32 cellular contexts compared by ENCODE assay signal in the genomic region with DNA sequence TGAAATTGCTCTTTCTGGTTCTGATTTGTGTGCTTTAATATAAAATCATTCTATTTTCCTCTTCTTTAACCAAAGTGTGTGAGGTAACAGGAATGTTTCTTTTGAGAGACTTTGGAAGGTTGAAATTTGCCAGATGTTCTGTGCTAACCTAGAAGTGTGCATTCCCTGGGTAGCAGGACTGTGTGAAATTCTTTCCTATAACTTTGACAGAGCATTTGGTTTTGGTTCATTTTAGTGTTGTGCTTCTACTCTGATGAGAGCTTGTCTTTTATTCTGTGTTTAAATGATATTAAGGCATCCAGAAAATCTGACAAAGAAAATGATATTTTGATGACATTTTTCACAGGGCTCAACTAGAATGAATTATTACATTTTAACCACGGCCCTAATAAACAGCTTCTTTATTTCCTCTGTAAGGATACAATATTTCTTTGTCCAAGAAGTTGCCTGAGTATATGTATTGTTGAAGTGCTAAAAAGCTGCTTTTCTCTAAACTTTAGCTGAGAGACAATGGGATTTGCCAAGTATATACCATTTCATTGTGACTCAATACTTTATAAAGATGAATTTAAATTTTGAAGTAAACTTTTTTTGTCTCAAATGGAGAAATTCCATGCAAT. TPM values are rescaled to one million over a fixed set of nuclear protein-coding genes. Genes with fewer than 3 reads are reported as not detected.
"Had no signal": no experiment of that assay in that cellular context is flagged by ENCODE, and none has a peak within 500 bp of the region (broad histone marks: within the 10 kb centered on the region; RNA-seq: fewer than 3 reads in every experiment).

No MANE protein-coding gene starts in this region.

- H3K27me3 ChIP-seq: body of pancreas, foreskin keratinocyte, heart right ventricle, left lung, neutrophil, suprapubic skin, tibial artery had no signal

- ATAC-seq: activated naive CD4-positive, alpha-beta T cell treated with anti-CD3 and anti-CD28 coated beads, Interleukin-2, amount 50 U/mL, for 72 hours; activated T-cell treated with anti-CD3 and anti-CD28 coated beads, Interleukin-2, amount 50 U/mL, for 72 hours; body of pancreas; foreskin keratinocyte; heart right ventricle; left lung; lower lobe of right lung; sciatic nerve; stimulated activated memory B cell treated with anti-CD40 and anti-IgM and Interleukin-4, amounts not matched to agents 10 μg/mL and 1 μg/mL and 100 μg/mL, for 72 hours; stimulated activated naive CD8-positive, alpha-beta T cell treated with anti-CD3 and anti-CD28 coated beads, Interleukin-15, amount 100 ng/mL, for 72 hours; T-cell had no signal

- H3K4me1 ChIP-seq: foreskin keratinocyte, left lung, lower lobe of right lung, suprapubic skin, tibial artery had no signal

- H3K9me3 ChIP-seq: body of pancreas, heart right ventricle, left lung, lower lobe of right lung, neutrophil, suprapubic skin, tibial artery had no signal

- H3K4me3 ChIP-seq: body of pancreas, heart right ventricle, left lung, lower lobe of right lung, skin epidermis, suprapubic skin, tibial artery had no signal

- H3K27ac ChIP-seq: body of pancreas, foreskin keratinocyte, heart right ventricle, left lung, lower lobe of right lung, neutrophil, skin epidermis, suprapubic skin, tibial artery had no signal

- H3K36me3 ChIP-seq: heart right ventricle, left lung, lower lobe of right lung, neutrophil, suprapubic skin, tibial artery had no signal

- DNase-seq: activated B cell treated with CpG ODN at 0.5 μM for 24 hours; activated CD4-positive, alpha-beta T cell treated with anti-CD3 and anti-CD28 coated beads, Interleukin-2, amount 50 U/mL, for 1 hour; activated naive CD4-positive, alpha-beta T cell; activated T-cell treated with anti-CD3 and anti-CD28 coated beads for 4 hours; activated T-cell treated with anti-CD3 and anti-CD28 coated beads, Interleukin-2, amount 50 U/mL, for 72 hours; aorta; body of pancreas; foreskin keratinocyte; heart right ventricle; left lung; lower lobe of right lung; mesendoderm; stimulated activated CD4-positive, alpha-beta T cell treated with anti-CD3 and anti-CD28 coated beads, Interleukin-12 subunit alpha, Interleukin-12 subunit beta, amount 100 ng/mL, for 4 hours; stimulated activated CD4-positive, alpha-beta T cell treated with anti-CD3 and anti-CD28 coated beads, Interleukin-4, amount 100 ng/mL, for 4 hours; stimulated activated CD8-positive, alpha-beta memory T cell treated with anti-CD3 and anti-CD28 coated beads, Interleukin-4, amount 100 ng/mL, for 48 hours; stimulated activated naive CD8-positive, alpha-beta T cell treated with anti-CD3 and anti-CD28 coated beads, Interleukin-15, amount 100 ng/mL, for 72 hours; T-cell; tibial artery had no signal

RNA-seq across cellular contexts. Expression of gene DLX1, which starts 34.7 kb away (rescaled TPM):
- total RNA-seq: activated B cell treated with CpG ODN at 0.5 μM for 24 hours; activated naive CD4-positive, alpha-beta T cell treated with anti-CD3 and anti-CD28 coated beads, Interleukin-2, amount 50 U/mL, for 72 hours; body of pancreas; cerebellum; endothelial cell of umbilical vein; fibroblast of lung; glomerular endothelial cell; left lung; lower lobe of right lung; renal cortical epithelial cell; T-cell; T-helper 2 cell treated with Interferon-gamma antibody and Interleukin-4, amounts not matched to agents 100 ng/mL and 5 ng/mL, for 36 hours; ureter had no signal

RNA-seq across cellular contexts. Expression of gene DLX2, which starts 52.1 kb away (rescaled TPM):
- total RNA-seq: activated naive CD4-positive, alpha-beta T cell treated with anti-CD3 and anti-CD28 coated beads, Interleukin-2, amount 50 U/mL, for 72 hours; aorta; body of pancreas; cerebellum; endothelial cell of umbilical vein; fibroblast of lung; left lung; lower lobe of right lung; renal cortical epithelial cell; T-helper 2 cell treated with Interferon-gamma antibody and Interleukin-4, amounts not matched to agents 100 ng/mL and 5 ng/mL, for 36 hours; ureter had no signal
- polyA plus RNA-seq: endothelial cell of umbilical vein, esophagus, fibroblast of lung, heart right ventricle had no signal
